In genomic region chr5:28517691-28518090, GRCh38 we compare ENCODE assay signal across 28 cellular contexts.
"Had no signal": no experiment of that assay in that cellular context is flagged by ENCODE, and none has a peak within 500 bp of the region (broad histone marks: within the 10 kb centered on the region; RNA-seq: fewer than 3 reads in every experiment).

No MANE protein-coding gene starts in this region.

- H3K36me3 ChIP-seq: adrenal gland, sigmoid colon had no signal

- H3K4me2 ChIP-seq: hepatocyte, smooth muscle cell had no signal

- H3K36me3 Mint-ChIP-seq: memory B cell, naive B cell had no signal

- H3K27ac Mint-ChIP-seq: activated naive CD4-positive, alpha-beta T cell treated with anti-CD3 and anti-CD28 coated beads, Interleukin-2, amount 50 U/mL, for 72 hours; activated T-cell treated with anti-CD3 and anti-CD28 coated beads, Interleukin-2, amount 50 U/mL, for 24 hours; activated T-helper 17 cell treated with anti-CD3 and anti-CD28 coated beads, Interleukin-2, amount 50 U/mL, for 72 hours; immature natural killer cell; memory B cell; naive B cell; T-helper 1 cell treated with Interleukin-12 subunit alpha and Interleukin-12 subunit beta and Interleukin-4 antibody, amounts not matched to agents 30 μg/mL and 1 μg/mL, for 36 hours; WTC11 had no signal

- H3K4me1 Mint-ChIP-seq: activated T-helper 17 cell treated with anti-CD3 and anti-CD28 coated beads, Interleukin-2, amount 50 U/mL, for 72 hours; immature natural killer cell; memory B cell; naive B cell had no signal

- H3K27me3 Mint-ChIP-seq: activated T-cell treated with anti-CD3 and anti-CD28 coated beads, Interleukin-2, amount 50 U/mL, for 24 hours; activated T-helper 17 cell treated with anti-CD3 and anti-CD28 coated beads, Interleukin-2, amount 50 U/mL, for 72 hours; memory B cell; naive B cell had no signal

- H3K4me3 ChIP-seq: adrenal gland, hepatocyte, sigmoid colon, smooth muscle cell, testis, uterus had no signal

- ATAC-seq: activated naive CD4-positive, alpha-beta T cell treated with anti-CD3 and anti-CD28 coated beads, Interleukin-2, amount 50 U/mL, for 72 hours; activated T-helper 17 cell treated with anti-CD3 and anti-CD28 coated beads, Interleukin-2, amount 50 U/mL, for 72 hours; left cardiac atrium; WTC11 had no signal

- H2AFZ ChIP-seq: hepatocyte had no signal

- H3K27ac ChIP-seq: adrenal gland, hepatocyte, sigmoid colon, testis, uterus had no signal

- H3K9me3 ChIP-seq: adrenal gland, sigmoid colon, testis, uterus had no signal

- H3K79me2 ChIP-seq: hepatocyte had no signal

- H3K4me1 ChIP-seq: adrenal gland, sigmoid colon, testis, uterus had no signal

- H3K4me3 Mint-ChIP-seq: activated T-cell treated with anti-CD3 and anti-CD28 coated beads, Interleukin-2, amount 50 U/mL, for 24 hours; activated T-helper 17 cell treated with anti-CD3 and anti-CD28 coated beads, Interleukin-2, amount 50 U/mL, for 72 hours; immature natural killer cell; memory B cell; naive B cell; T-helper 1 cell treated with Interleukin-12 subunit alpha and Interleukin-12 subunit beta and Interleukin-4 antibody, amounts not matched to agents 30 μg/mL and 1 μg/mL, for 36 hours; WTC11 had no signal

- DNase-seq: activated CD4-positive, alpha-beta T cell treated with anti-CD3 and anti-CD28 coated beads, Interleukin-2, amount 50 U/mL, for 4 hours; activated CD8-positive, alpha-beta memory T cell treated with anti-CD3 and anti-CD28 coated beads for 24 hours; activated CD8-positive, alpha-beta memory T cell treated with anti-CD3 and anti-CD28 coated beads, Interleukin-2, amount 50 U/mL, for 4 hours; activated T-cell treated with anti-CD3 and anti-CD28 coated beads, Interleukin-2, amount 50 U/mL, for 24 hours; adrenal gland; cerebellar nuclear complex; cortex of kidney; glutamatergic neuron; immature natural killer cell; left cardiac atrium; naive B cell; occipital lobe; posterior cingulate gyrus; retina; sigmoid colon; stimulated activated CD4-positive, alpha-beta T cell treated with anti-CD3 and anti-CD28 coated beads, Interleukin-15, amount 100 ng/mL, for 24 hours; stimulated activated naive CD4-positive, alpha-beta T cell; T1000; testis; trophoblast cell; uterus had no signal

- H3K27me3 ChIP-seq: adrenal gland, hepatocyte, sigmoid colon, testis, uterus had no signal
